ENCODE assay signal across 2 cellular contexts in genomic region chr22:27099896-27100295, GRCh38.
TF ChIP-seq lines count a peak whose summit lies in the region.

No MANE protein-coding gene starts in this region.

TF ChIP-seq in WTC11, 78 proteins besides CTCF, POLR2A, EP300 and RAD21 (continued from another document):
- TF ChIP-seq, protein P1, sequence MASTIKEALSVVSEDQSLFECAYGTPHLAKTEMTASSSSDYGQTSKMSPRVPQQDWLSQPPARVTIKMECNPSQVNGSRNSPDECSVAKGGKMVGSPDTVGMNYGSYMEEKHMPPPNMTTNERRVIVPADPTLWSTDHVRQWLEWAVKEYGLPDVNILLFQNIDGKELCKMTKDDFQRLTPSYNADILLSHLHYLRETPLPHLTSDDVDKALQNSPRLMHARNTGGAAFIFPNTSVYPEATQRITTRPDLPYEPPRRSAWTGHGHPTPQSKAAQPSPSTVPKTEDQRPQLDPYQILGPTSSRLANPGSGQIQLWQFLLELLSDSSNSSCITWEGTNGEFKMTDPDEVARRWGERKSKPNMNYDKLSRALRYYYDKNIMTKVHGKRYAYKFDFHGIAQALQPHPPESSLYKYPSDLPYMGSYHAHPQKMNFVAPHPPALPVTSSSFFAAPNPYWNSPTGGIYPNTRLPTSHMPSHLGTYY (CRISPR knock-in tag; IDR thresholded peaks at IDR 0.05) = no peak
- TF ChIP-seq NR2C2 (CRISPR knock-in tag; IDR thresholded peaks at IDR 0.05) = no peak
- TF ChIP-seq GABPB1 (CRISPR knock-in tag; IDR thresholded peaks at IDR 0.05) = no peak
- no peak for TF ChIP-seq SOX15 (CRISPR knock-in tag; IDR thresholded peaks at IDR 0.05)
- TF ChIP-seq FOXK1 (CRISPR knock-in tag; IDR thresholded peaks at IDR 0.05) = no peak
- TF ChIP-seq TP53 (CRISPR knock-in tag; IDR thresholded peaks at IDR 0.05) = no peak
- TF ChIP-seq CDX4 (CRISPR knock-in tag; IDR thresholded peaks at IDR 0.05; ENCODE audit: borderline replicate concordance) = no peak
- no peak for TF ChIP-seq GRHL2 (CRISPR knock-in tag; IDR thresholded peaks at IDR 0.05; ENCODE audit: insufficient replicate concordance, severe bottlenecking)

TF ChIP-seq in HepG2, 621 proteins besides CTCF, POLR2A, EP300 and RAD21 (continued from another document):
- TF ChIP-seq JARID2 (CRISPR knock-in tag; IDR thresholded peaks at IDR 0.05; ENCODE audit: insufficient replicate concordance) (no peak), RXRB (CRISPR knock-in tag; IDR thresholded peaks at IDR 0.05; ENCODE audit: borderline replicate concordance) (no peak), ZBED4 (CRISPR knock-in tag; IDR thresholded peaks at IDR 0.05; ENCODE audit: borderline replicate concordance) (no peak)
TF ChIP-seq in HepG2: peak in this region for 0.
